Comparison of ENCODE assay signal across 1 cellular context in genomic region chr6:44255848-44256247, GRCh38.
TF ChIP-seq lines count a peak whose summit lies in the region.

No MANE protein-coding gene starts in this region.

TF ChIP-seq in K562, 482 proteins besides CTCF, POLR2A, EP300 and RAD21 (continued from another document):
- TF ChIP-seq, protein P1, sequence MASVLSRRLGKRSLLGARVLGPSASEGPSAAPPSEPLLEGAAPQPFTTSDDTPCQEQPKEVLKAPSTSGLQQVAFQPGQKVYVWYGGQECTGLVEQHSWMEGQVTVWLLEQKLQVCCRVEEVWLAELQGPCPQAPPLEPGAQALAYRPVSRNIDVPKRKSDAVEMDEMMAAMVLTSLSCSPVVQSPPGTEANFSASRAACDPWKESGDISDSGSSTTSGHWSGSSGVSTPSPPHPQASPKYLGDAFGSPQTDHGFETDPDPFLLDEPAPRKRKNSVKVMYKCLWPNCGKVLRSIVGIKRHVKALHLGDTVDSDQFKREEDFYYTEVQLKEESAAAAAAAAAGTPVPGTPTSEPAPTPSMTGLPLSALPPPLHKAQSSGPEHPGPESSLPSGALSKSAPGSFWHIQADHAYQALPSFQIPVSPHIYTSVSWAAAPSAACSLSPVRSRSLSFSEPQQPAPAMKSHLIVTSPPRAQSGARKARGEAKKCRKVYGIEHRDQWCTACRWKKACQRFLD (CRISPR knock-in tag; IDR thresholded peaks at IDR 0.05) = 0 out of 2 replicates have a peak, but pooled peaks have one; percentile 12
- TF ChIP-seq ZNF583 (CRISPR knock-in tag; IDR thresholded peaks at IDR 0.05) (no peak), NR2C2 (CRISPR knock-in tag; IDR thresholded peaks at IDR 0.05) (no peak), NR2C2 (tag; IDR thresholded peaks at IDR 0.05) (no peak), POLR3G (IDR thresholded peaks at IDR 0.05; ENCODE audit: extremely low read depth, insufficient read length, insufficient replicate concordance) (no peak), ETV6 (IDR thresholded peaks at IDR 0.05; ENCODE audit: borderline replicate concordance in 1 of 2, low read depth in 2 of 2, low read length in 1 of 2) (no peak), ETV6 (CRISPR knock-in tag; IDR thresholded peaks at IDR 0.05; ENCODE audit: borderline replicate concordance) (0 out of 2 replicates have a peak, but pooled peaks have one; percentile 5), THRB (CRISPR knock-in tag; conservative IDR thresholded peaks at IDR 0.05) (no peak), GTF2E2 (tag; IDR thresholded peaks at IDR 0.05) (no peak), E2F8 (IDR thresholded peaks at IDR 0.05; ENCODE audit: low read depth, partially characterized antibody) (no peak), PHB (CRISPR knock-in tag; IDR thresholded peaks at IDR 0.05) (no peak), LCOR (CRISPR knock-in tag; IDR thresholded peaks at IDR 0.05) (no peak), ESRRB (CRISPR knock-in tag; IDR thresholded peaks at IDR 0.05; ENCODE audit: borderline replicate concordance) (no peak), KDM1A (IDR thresholded peaks at IDR 0.05) (peak in 1 of 2 experiments; percentile 34; a peak in 1 of 4 replicates), HSF4 (CRISPR knock-in tag; IDR thresholded peaks at IDR 0.05; ENCODE audit: borderline replicate concordance) (no peak), ARHGAP35 (IDR thresholded peaks at IDR 0.05; ENCODE audit: partially characterized antibody) (no peak), SRSF9 (IDR thresholded peaks at IDR 0.05; ENCODE audit: borderline replicate concordance, low read depth, low read length) (no peak), HMGN3 (IDR thresholded peaks at IDR 0.05; ENCODE audit: borderline replicate concordance, extremely low read depth, insufficient read length, low read depth, low read length) (no peak), SP1 (CRISPR knock-in tag; IDR thresholded peaks at IDR 0.05) (no peak), MYBL2 (IDR thresholded peaks at IDR 0.05; ENCODE audit: low read depth) (no peak), MYBL2 (CRISPR knock-in tag; IDR thresholded peaks at IDR 0.05; ENCODE audit: borderline replicate concordance) (no peak), EWSR1 (IDR thresholded peaks at IDR 0.05; ENCODE audit: borderline replicate concordance, low read depth, partially characterized antibody) (no peak)
- TF ChIP-seq, protein P2, sequence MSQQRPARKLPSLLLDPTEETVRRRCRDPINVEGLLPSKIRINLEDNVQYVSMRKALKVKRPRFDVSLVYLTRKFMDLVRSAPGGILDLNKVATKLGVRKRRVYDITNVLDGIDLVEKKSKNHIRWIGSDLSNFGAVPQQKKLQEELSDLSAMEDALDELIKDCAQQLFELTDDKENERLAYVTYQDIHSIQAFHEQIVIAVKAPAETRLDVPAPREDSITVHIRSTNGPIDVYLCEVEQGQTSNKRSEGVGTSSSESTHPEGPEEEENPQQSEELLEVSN (IDR thresholded peaks at IDR 0.05; ENCODE audit: borderline replicate concordance in 1 of 2, extremely low read depth in 1 of 2, insufficient read depth in 1 of 2, insufficient read length in 1 of 2, low read depth in 1 of 2, low read length in 1 of 2, poor library complexity in 1 of 2, severe bottlenecking in 1 of 2) = no peak
- TF ChIP-seq, protein P3, sequence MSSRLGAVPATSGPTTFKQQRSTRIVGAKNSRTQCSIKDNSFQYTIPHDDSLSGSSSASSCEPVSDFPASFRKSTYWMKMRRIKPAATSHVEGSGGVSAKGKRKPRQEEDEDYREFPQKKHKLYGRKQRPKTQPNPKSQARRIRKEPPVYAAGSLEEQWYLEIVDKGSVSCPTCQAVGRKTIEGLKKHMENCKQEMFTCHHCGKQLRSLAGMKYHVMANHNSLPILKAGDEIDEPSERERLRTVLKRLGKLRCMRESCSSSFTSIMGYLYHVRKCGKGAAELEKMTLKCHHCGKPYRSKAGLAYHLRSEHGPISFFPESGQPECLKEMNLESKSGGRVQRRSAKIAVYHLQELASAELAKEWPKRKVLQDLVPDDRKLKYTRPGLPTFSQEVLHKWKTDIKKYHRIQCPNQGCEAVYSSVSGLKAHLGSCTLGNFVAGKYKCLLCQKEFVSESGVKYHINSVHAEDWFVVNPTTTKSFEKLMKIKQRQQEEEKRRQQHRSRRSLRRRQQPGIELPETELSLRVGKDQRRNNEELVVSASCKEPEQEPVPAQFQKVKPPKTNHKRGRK (tag; IDR thresholded peaks at IDR 0.05) = no peak
- TF ChIP-seq, protein P4, sequence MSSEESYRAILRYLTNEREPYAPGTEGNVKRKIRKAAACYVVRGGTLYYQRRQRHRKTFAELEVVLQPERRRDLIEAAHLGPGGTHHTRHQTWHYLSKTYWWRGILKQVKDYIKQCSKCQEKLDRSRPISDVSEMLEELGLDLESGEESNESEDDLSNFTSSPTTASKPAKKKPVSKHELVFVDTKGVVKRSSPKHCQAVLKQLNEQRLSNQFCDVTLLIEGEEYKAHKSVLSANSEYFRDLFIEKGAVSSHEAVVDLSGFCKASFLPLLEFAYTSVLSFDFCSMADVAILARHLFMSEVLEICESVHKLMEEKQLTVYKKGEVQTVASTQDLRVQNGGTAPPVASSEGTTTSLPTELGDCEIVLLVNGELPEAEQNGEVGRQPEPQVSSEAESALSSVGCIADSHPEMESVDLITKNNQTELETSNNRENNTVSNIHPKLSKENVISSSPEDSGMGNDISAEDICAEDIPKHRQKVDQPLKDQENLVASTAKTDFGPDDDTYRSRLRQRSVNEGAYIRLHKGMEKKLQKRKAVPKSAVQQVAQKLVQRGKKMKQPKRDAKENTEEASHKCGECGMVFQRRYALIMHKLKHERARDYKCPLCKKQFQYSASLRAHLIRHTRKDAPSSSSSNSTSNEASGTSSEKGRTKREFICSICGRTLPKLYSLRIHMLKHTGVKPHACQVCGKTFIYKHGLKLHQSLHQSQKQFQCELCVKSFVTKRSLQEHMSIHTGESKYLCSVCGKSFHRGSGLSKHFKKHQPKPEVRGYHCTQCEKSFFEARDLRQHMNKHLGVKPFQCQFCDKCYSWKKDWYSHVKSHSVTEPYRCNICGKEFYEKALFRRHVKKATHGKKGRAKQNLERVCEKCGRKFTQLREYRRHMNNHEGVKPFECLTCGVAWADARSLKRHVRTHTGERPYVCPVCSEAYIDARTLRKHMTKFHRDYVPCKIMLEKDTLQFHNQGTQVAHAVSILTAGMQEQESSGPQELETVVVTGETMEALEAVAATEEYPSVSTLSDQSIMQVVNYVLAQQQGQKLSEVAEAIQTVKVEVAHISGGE (CRISPR knock-in tag; IDR thresholded peaks at IDR 0.05) = 0 out of 6 replicates have a peak, but pooled peaks of 1 of the 3 experiments have one; percentile 7
- TF ChIP-seq, protein P5, sequence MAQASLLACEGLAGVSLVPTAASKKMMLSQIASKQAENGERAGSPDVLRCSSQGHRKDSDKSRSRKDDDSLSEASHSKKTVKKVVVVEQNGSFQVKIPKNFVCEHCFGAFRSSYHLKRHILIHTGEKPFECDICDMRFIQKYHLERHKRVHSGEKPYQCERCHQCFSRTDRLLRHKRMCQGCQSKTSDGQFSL (CRISPR knock-in tag; IDR thresholded peaks at IDR 0.05) = 0 out of 2 replicates have a peak, but pooled peaks have one; percentile 48
- TF ChIP-seq, protein P5 (tag; IDR thresholded peaks at IDR 0.05) = no peak
